ENCODE assay signal across 18 cellular contexts in genomic region chr7:10718768-10719167, GRCh38.
DNase-seq lines count a peak whose midpoint lies in the region; ATAC-seq, FAIRE-seq and TF ChIP-seq lines count a peak whose summit lies in the region.
"Had no signal": no experiment of that assay in that cellular context is flagged by ENCODE, and none has a peak within 500 bp of the region (broad histone marks: within the 10 kb centered on the region; RNA-seq: fewer than 3 reads in every experiment).

No MANE protein-coding gene starts in this region.

- no peaks in the 10 kb centered on the region for H3K36me3 Mint-ChIP-seq in GM23338 (ENCODE audit: low read depth)
- H3K36me3 Mint-ChIP-seq: IgD-negative memory B cell had no signal

- H3K4me1 Mint-ChIP-seq in GM23338 = peaks cover 7% of the 10 kb centered on the region
- H3K4me1 Mint-ChIP-seq: B cell, IgD-negative memory B cell had no signal

- no peaks in the 10 kb centered on the region for H3K27me3 ChIP-seq in GM23338 (ENCODE audit: insufficient read depth)

- peak overlapping the region; percentile 13; the same call in 1 of the 2 replicates for H3K27ac Mint-ChIP-seq in GM23338
- H3K27ac Mint-ChIP-seq: B cell; CD4-positive, alpha-beta T cell; IgD-negative memory B cell had no signal

- H2AFZ ChIP-seq in GM23338 = no peak overlapping the region

- no peaks in the 10 kb centered on the region for H3K36me3 ChIP-seq in GM23338 (ENCODE audit: insufficient read depth)
- H3K36me3 ChIP-seq: HAP-1 had no signal

- H3K4me3 Mint-ChIP-seq in GM23338 = no peak overlapping the region
- H3K4me3 Mint-ChIP-seq: B cell; CD4-positive, alpha-beta T cell; IgD-negative memory B cell had no signal

- no peak for TF ChIP-seq CTCF in GM23338 (conservative IDR thresholded peaks at IDR 0.05; ENCODE audit: low read depth in 2 of 2)

- no peaks in the 10 kb centered on the region for H3K9me3 Mint-ChIP-seq in GM23338
- H3K9me3 Mint-ChIP-seq: CD4-positive, alpha-beta T cell; IgD-negative memory B cell had no signal

- no peak overlapping the region for H3K4me2 ChIP-seq in GM23338

- no peak overlapping the region for H3K27ac ChIP-seq in GM23338 (ENCODE audit: low read depth)

- DNase-seq in GM23338 (ENCODE audit: low spot score) = no peak
- DNase-seq in central memory CD4-positive, alpha-beta T cell = no peak
- no peak for DNase-seq in HTR-8/SVneo (ENCODE audit: insufficient read length, low spot score)
- DNase-seq: C1 segment of cervical spinal cord; Calu3; CD4-positive, alpha-beta T cell; DMS 273 treated with DMSO at 0.1 percent for 48 hours; KG1 had no signal

- no peaks in the 10 kb centered on the region for H3K4me1 ChIP-seq in GM23338 (ENCODE audit: insufficient read depth)

- H3K27me3 Mint-ChIP-seq in GM23338 (ENCODE audit: insufficient read depth, low read depth, poor library complexity) = no peaks in the 10 kb centered on the region
- H3K27me3 Mint-ChIP-seq: CD4-positive, alpha-beta T cell; IgD-negative memory B cell had no signal

- H3K79me2 ChIP-seq in GM23338 (replicated peaks; ENCODE audit: insufficient read depth) = no peaks in the 10 kb centered on the region

- 0 out of 2 replicates have a peak, but pooled peaks cover 4% of the 10 kb centered on the region for H3K9me2 ChIP-seq in GM23338 (ENCODE audit: insufficient read depth)

- H3K4me3 ChIP-seq in GM23338 = no peak overlapping the region
- H3K4me3 ChIP-seq: GM12878, HAP-1 had no signal

- no peak for FAIRE-seq in HTR-8/SVneo (lab: Jason Lieb, UNC)
- FAIRE-seq: A204.1, GM12878, H1 had no signal

- no peaks in the 10 kb centered on the region for H3F3A ChIP-seq in GM23338 (replicated peaks; ENCODE audit: low read depth)

- ATAC-seq in GM18909 (IDR thresholded peaks at IDR 0.05; ENCODE audit: poor library complexity, unreplicated experiment) = peak; percentile 38
- no peak for ATAC-seq in GM23338
- ATAC-seq in HG03025 (IDR thresholded peaks at IDR 0.05; ENCODE audit: low FRiP score, unreplicated experiment) = peak; percentile 65
- no peak for ATAC-seq in GM18873 (IDR thresholded peaks at IDR 0.05; ENCODE audit: low FRiP score, unreplicated experiment)
- ATAC-seq in HG03280 (IDR thresholded peaks at IDR 0.05; ENCODE audit: unreplicated experiment) = no peak
- ATAC-seq: GM12878 had no signal

- no peaks in the 10 kb centered on the region for H4K20me1 ChIP-seq in GM23338 (replicated peaks; ENCODE audit: insufficient read depth)

TF ChIP-seq in GM23338, 12 proteins besides CTCF, POLR2A, EP300 and RAD21:
- no peak for TF ChIP-seq JUNB (IDR thresholded peaks at IDR 0.05; ENCODE audit: unreplicated experiment)
- no peak for TF ChIP-seq ETS1 (IDR thresholded peaks at IDR 0.05)
- no peak for TF ChIP-seq EZH2 (IDR thresholded peaks at IDR 0.05; ENCODE audit: low read depth, unreplicated experiment)
- no peak for TF ChIP-seq POLR2AphosphoS5 (IDR thresholded peaks at IDR 0.05; ENCODE audit: low read depth)
- TF ChIP-seq CREB1 (CRISPR knock-in tag; IDR thresholded peaks at IDR 0.05; ENCODE audit: low read depth) = no peak
- TF ChIP-seq ZNF331 (CRISPR knock-in tag; IDR thresholded peaks at IDR 0.05; ENCODE audit: low read depth) = no peak
- no peak for TF ChIP-seq EZH2phosphoT487 (IDR thresholded peaks at IDR 0.05; ENCODE audit: unreplicated experiment)
- no peak for TF ChIP-seq REST (IDR thresholded peaks at IDR 0.05; ENCODE audit: unreplicated experiment)

Comparison
In these comparisons a context has a peak if more than half of its experiments do, and no peak if none do; other contexts are left out.
1. ATAC-seq: peak in GM18909 (single experiment) and HG03025 (single experiment); none in GM23338 (single experiment), GM18873 (single experiment) and HG03280 (single experiment).